ENCODE assay signal across 17 cellular contexts in the genomic region with DNA sequence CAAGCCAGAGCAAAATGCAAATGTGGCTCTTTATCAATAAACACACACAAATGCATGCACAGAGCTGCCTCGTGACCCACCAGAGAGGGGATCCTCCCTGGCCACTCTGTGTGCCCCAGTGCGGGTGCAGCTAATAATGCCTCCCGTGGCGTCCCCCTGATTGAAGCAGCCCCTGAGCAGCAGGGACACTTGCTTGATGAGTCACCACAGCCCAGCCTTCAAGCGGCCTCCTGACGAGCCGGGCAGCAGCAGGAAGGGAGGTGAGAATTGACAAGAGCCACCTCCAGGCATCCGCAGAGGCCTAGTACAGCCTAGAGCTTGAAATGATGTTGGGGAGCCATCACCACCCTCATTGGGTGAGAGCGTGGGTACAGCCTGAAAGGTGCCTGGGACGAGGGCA.
A peak's percentile ranks its signal among the peaks of the same experiment; 100 is the strongest.
DNase-seq lines count a peak whose midpoint lies in the region; ATAC-seq and TF ChIP-seq lines count a peak whose summit lies in the region.
"Had no signal": no experiment of that assay in that cellular context is flagged by ENCODE, and none has a peak within 500 bp of the region (broad histone marks: within the 10 kb centered on the region; RNA-seq: fewer than 3 reads in every experiment).

No MANE protein-coding gene starts in this region.

- H3K27me3 ChIP-seq in CD4-positive, CD25-positive, alpha-beta regulatory T cell (ENCODE audit: control insufficient read depth, insufficient read depth, low read length): no peaks in the 10 kb centered on the region
- H3K27me3 ChIP-seq in KMS-11 (ENCODE audit: insufficient read depth, low read depth): no peaks in the 10 kb centered on the region
- H3K27me3 ChIP-seq in adrenal gland: no peaks in the 10 kb centered on the region
- H3K27me3 ChIP-seq in naive thymus-derived CD4-positive, alpha-beta T cell (ENCODE audit: control insufficient read depth in 2 of 2, insufficient read depth in 2 of 2, low read length in 2 of 2): no peaks in the 10 kb centered on the region
- H3K27me3 ChIP-seq: brain microvascular endothelial cell, gastrocnemius medialis had no signal

- H3K27me3 Mint-ChIP-seq in CD4-positive, CD25-positive, alpha-beta regulatory T cell: no peaks in the 10 kb centered on the region
- no peaks in the 10 kb centered on the region for H3K27me3 Mint-ChIP-seq in naive thymus-derived CD4-positive, alpha-beta T cell
- no peaks in the 10 kb centered on the region for H3K27me3 Mint-ChIP-seq in osteocyte (ENCODE audit: unreplicated experiment)

- H4K20me1 ChIP-seq in KMS-11 (ENCODE audit: insufficient read depth): no peaks in the 10 kb centered on the region

- POLR2A ChIA-PET in naive thymus-derived CD4-positive, alpha-beta T cell (lab: Charles Lee): interaction anchor here (1.1 to 1.3 kb wide), 3 partner anchors 13 to 71 kb away, joined by 3 to 5 read pairs (median 3); no protein-coding TSS in a partner anchor

- H3K9me3 ChIP-seq in CD4-positive, CD25-positive, alpha-beta regulatory T cell (ENCODE audit: control insufficient read depth in 2 of 2, low read length in 2 of 2): no peaks in the 10 kb centered on the region
- H3K9me3 ChIP-seq in adrenal gland (replicated peaks in 1 of 3): no peaks in the 10 kb centered on the region
- H3K9me3 ChIP-seq in naive thymus-derived CD4-positive, alpha-beta T cell (ENCODE audit: control insufficient read depth in 2 of 3, low read length in 3 of 3): no peaks in the 10 kb centered on the region
- H3K9me3 ChIP-seq: gastrocnemius medialis, HAP-1 had no signal

- no peak overlapping the region for H3K4me3 ChIP-seq in CD4-positive, CD25-positive, alpha-beta regulatory T cell (ENCODE audit: low read depth, low read length)
- H3K4me3 ChIP-seq in KMS-11 (IDR thresholded peaks at IDR 0.05; ENCODE audit: insufficient read depth, low read depth, low read length) (no peak overlapping the region), adrenal gland (no peak overlapping the region)
- no peak overlapping the region for H3K4me3 ChIP-seq in naive thymus-derived CD4-positive, alpha-beta T cell (ENCODE audit: low read length)
- H3K4me3 ChIP-seq: gastrocnemius medialis, HAP-1 had no signal

- no peak overlapping the region for H2AFZ ChIP-seq in KMS-11 (ENCODE audit: low read depth)

- TF ChIP-seq CTCF in KMS-11 (conservative IDR thresholded peaks at IDR 0.05; ENCODE audit: low read depth, low read length) (no peak), adrenal gland (IDR thresholded peaks at IDR 0.05) (no peak), osteocyte (IDR thresholded peaks at IDR 0.05) (no peak)

- H3K36me3 Mint-ChIP-seq in CD4-positive, CD25-positive, alpha-beta regulatory T cell: peaks cover 6% of the 10 kb centered on the region
- peaks cover 0 to 23% (median 0%) of the 10 kb centered on the region in 5 donors for H3K36me3 Mint-ChIP-seq in naive thymus-derived CD4-positive, alpha-beta T cell
- no peaks in the 10 kb centered on the region for H3K36me3 Mint-ChIP-seq in osteocyte (ENCODE audit: unreplicated experiment)

- 56 to 78% (median 65%) methylated on average over 2 to 10 of the region's 10 CpGs for WGBS in adrenal gland, 4 donors

- peak in 1 of 3 donors; percentile 43 for DNase-seq in CD4-positive, CD25-positive, alpha-beta regulatory T cell
- peak; percentile 62 to 82 (median 73) for DNase-seq in adrenal gland
- DNase-seq in naive thymus-derived CD4-positive, alpha-beta T cell: no peak
- DNase-seq in osteocyte (ENCODE audit: extremely low spot score, unreplicated experiment): no peak
- no peak for DNase-seq in NCI-H1436 (lab: John Stamatoyannopoulos, UW)
- no peak for DNase-seq in NCI-H748 treated with DMSO at 0.1 percent for 48 hours (lab: John Stamatoyannopoulos, UW)
- DNase-seq: brain microvascular endothelial cell; gastrocnemius medialis; GF-D8; KG1; kidney; NCI-H1694; stimulated activated CD4-positive, alpha-beta T cell treated with anti-CD3 and anti-CD28 coated beads, Interleukin-4, amount 100 ng/mL, for 24 hours; stimulated activated naive CD4-positive, alpha-beta T cell had no signal

- peak overlapping the region; percentile 84 to 99 (median 95) for H3K27ac Mint-ChIP-seq in CD4-positive, CD25-positive, alpha-beta regulatory T cell
- peak overlapping the region in 8 of 9 donors; percentile 46 to 97 (median 95) for H3K27ac Mint-ChIP-seq in naive thymus-derived CD4-positive, alpha-beta T cell
- no peak overlapping the region for H3K27ac Mint-ChIP-seq in osteocyte (ENCODE audit: unreplicated experiment)

- no peaks in the 10 kb centered on the region for H3K36me3 ChIP-seq in CD4-positive, CD25-positive, alpha-beta regulatory T cell (ENCODE audit: control insufficient read depth, insufficient read depth, low read length)
- H3K36me3 ChIP-seq in KMS-11 (ENCODE audit: insufficient read depth) (no peaks in the 10 kb centered on the region; the same call in 1 of the 2 replicates), adrenal gland (replicated peaks in 1 of 2) (no peaks in the 10 kb centered on the region)
- no peaks in the 10 kb centered on the region for H3K36me3 ChIP-seq in naive thymus-derived CD4-positive, alpha-beta T cell (ENCODE audit: control insufficient read depth in 2 of 3, insufficient read depth in 3 of 3, low read length in 3 of 3)
- H3K36me3 ChIP-seq: brain microvascular endothelial cell, gastrocnemius medialis, HAP-1 had no signal

- CTCF ChIA-PET in naive thymus-derived CD4-positive, alpha-beta T cell (lab: Charles Lee): interaction anchor here (0.8 to 5.4 kb wide), 4 partner anchors 21 to 231 kb away, joined by 3 to 63 read pairs (median 3); no protein-coding TSS in a partner anchor

- H3K4me1 ChIP-seq in CD4-positive, CD25-positive, alpha-beta regulatory T cell (ENCODE audit: control insufficient read depth, insufficient read depth, low read length, poor library complexity, severe bottlenecking): peaks cover 86% of the 10 kb centered on the region
- H3K4me1 ChIP-seq in KMS-11 (ENCODE audit: low read depth, poor library complexity, severe bottlenecking) (peaks cover 92% of the 10 kb centered on the region), adrenal gland (replicated peaks in 1 of 2) (peaks cover 21 to 46% of the 10 kb centered on the region in 2 donors)
- H3K4me1 ChIP-seq in naive thymus-derived CD4-positive, alpha-beta T cell (ENCODE audit: control insufficient read depth in 2 of 2, insufficient read depth in 2 of 2, low read length in 2 of 2): peaks cover 83 to 89% of the 10 kb centered on the region in 2 donors

- intact Hi-C loops in adrenal gland (cut with DNase I): loop anchor here in 1 of 2 donors (5.0 kb wide), 1 partner anchor 71 kb away; no protein-coding TSS in a partner anchor
- intact Hi-C loops in naive thymus-derived CD4-positive, alpha-beta T cell (cut with micrococcal nuclease): loop anchor here (5.0 to 10.0 kb wide), 3 partner anchors 157 to 347 kb away; a partner anchor contains a TSS

- TF ChIP-seq POLR2A in adrenal gland (IDR thresholded peaks at IDR 0.05): no peak

- peaks cover 21% of the 10 kb centered on the region; the same call in 1 of the 2 replicates for H3K79me2 ChIP-seq in KMS-11 (ENCODE audit: insufficient read depth, low read depth)

- peaks cover 44 to 95% (median 74%) of the 10 kb centered on the region in 4 donors for H3K4me1 Mint-ChIP-seq in CD4-positive, CD25-positive, alpha-beta regulatory T cell
- peaks cover 67 to 96% (median 86%) of the 10 kb centered on the region in 7 donors for H3K4me1 Mint-ChIP-seq in naive thymus-derived CD4-positive, alpha-beta T cell
- H3K4me1 Mint-ChIP-seq in osteocyte (ENCODE audit: unreplicated experiment): peaks cover 42% of the 10 kb centered on the region

- peak overlapping the region; percentile 20; the same call in 1 of the 2 replicates for H3K4me2 ChIP-seq in KMS-11

- ATAC-seq in CD4-positive, CD25-positive, alpha-beta regulatory T cell (ENCODE audit: low read depth in 2 of 2): no peak
- ATAC-seq in naive thymus-derived CD4-positive, alpha-beta T cell: no peak
- ATAC-seq: gastrocnemius medialis had no signal

- peak overlapping the region; percentile 69 for H3K27ac ChIP-seq in CD4-positive, CD25-positive, alpha-beta regulatory T cell (ENCODE audit: insufficient read depth, low read length, poor library complexity, severe bottlenecking)
- H3K27ac ChIP-seq in KMS-11: peak overlapping the region; percentile 97; the same call in 1 of the 2 replicates
- peak overlapping the region in 3 of 5 donors; percentile 38 to 77 (median 73) for H3K27ac ChIP-seq in adrenal gland
- peak overlapping the region; percentile 66 for H3K27ac ChIP-seq in naive thymus-derived CD4-positive, alpha-beta T cell (ENCODE audit: low read depth, low read length)
- H3K27ac ChIP-seq: brain microvascular endothelial cell, C4-2B had no signal

- peak overlapping the region in 3 of 4 donors; percentile 24 to 39 (median 33) for H3K4me3 Mint-ChIP-seq in CD4-positive, CD25-positive, alpha-beta regulatory T cell
- H3K4me3 Mint-ChIP-seq in naive thymus-derived CD4-positive, alpha-beta T cell: peak overlapping the region in 5 of 10 donors; percentile 36 to 73 (median 69)
- no peak overlapping the region for H3K4me3 Mint-ChIP-seq in osteocyte (ENCODE audit: unreplicated experiment)

- H3K9ac ChIP-seq in KMS-11: no peak overlapping the region

- no peaks in the 10 kb centered on the region for H3K9me3 Mint-ChIP-seq in CD4-positive, CD25-positive, alpha-beta regulatory T cell
- H3K9me3 Mint-ChIP-seq in naive thymus-derived CD4-positive, alpha-beta T cell: peaks cover 0 to 2% (median 0%) of the 10 kb centered on the region in 11 donors
- no peaks in the 10 kb centered on the region for H3K9me3 Mint-ChIP-seq in osteocyte (ENCODE audit: unreplicated experiment)

Comparison
In these comparisons a context has a peak if more than half of its experiments do, and no peak if none do; other contexts are left out.
1. DNase-seq: peak in adrenal gland (7 of 7); none in naive thymus-derived CD4-positive, alpha-beta T cell (0 of 9), osteocyte (single experiment), NCI-H1436 (single experiment) and NCI-H748 treated with DMSO at 0.1 percent for 48 hours (single experiment).
2. Peak in every context shown above with its lines, with median percentiles within 50 percentile points of each other: H3K27ac ChIP-seq.